16 cellular contexts compared by ENCODE assay signal in genomic region chr6:11346516-11346915, GRCh38.
DNase-seq lines count a peak whose midpoint lies in the region; ATAC-seq and TF ChIP-seq lines count a peak whose summit lies in the region.
"Had no signal": no experiment of that assay in that cellular context is flagged by ENCODE, and none has a peak within 500 bp of the region (broad histone marks: within the 10 kb centered on the region; RNA-seq: fewer than 3 reads in every experiment).

No MANE protein-coding gene starts in this region.

- H3K27me3 ChIP-seq in CD8-positive, alpha-beta T cell (ENCODE audit: insufficient read depth, low read length) = no peaks in the 10 kb centered on the region
- H3K27me3 ChIP-seq: cardiac muscle cell, esophagus muscularis mucosa, sigmoid colon had no signal

- POLR2A ChIA-PET in CD8-positive, alpha-beta T cell (lab: Charles Lee) = interaction anchor here (1.5 kb wide), 1 partner anchor 35 kb away, joined by 5 read pairs; no protein-coding TSS in a partner anchor

- H3K9me3 Mint-ChIP-seq in central memory CD8-positive, alpha-beta T cell = no peaks in the 10 kb centered on the region
- no peaks in the 10 kb centered on the region for H3K9me3 Mint-ChIP-seq in CD8-positive, alpha-beta T cell
- H3K9me3 Mint-ChIP-seq: type B pancreatic cell had no signal

- TF ChIP-seq CTCF in GM10266 (IDR thresholded peaks at IDR 0.05; ENCODE audit: control insufficient read depth, insufficient read depth, low read depth, missing control alignments) = no peak
- no peak for TF ChIP-seq CTCF in CD8-positive, alpha-beta T cell (IDR thresholded peaks at IDR 0.05)

- peaks cover 13% of the 10 kb centered on the region for H3K36me3 Mint-ChIP-seq in central memory CD8-positive, alpha-beta T cell (ENCODE audit: insufficient read depth)
- H3K36me3 Mint-ChIP-seq in CD8-positive, alpha-beta T cell = peaks cover 68% of the 10 kb centered on the region
- H3K36me3 Mint-ChIP-seq: type B pancreatic cell had no signal

- CTCF ChIA-PET in CD8-positive, alpha-beta T cell (lab: Charles Lee) = no interaction called here

- no peaks in the 10 kb centered on the region for H3K27me3 Mint-ChIP-seq in central memory CD8-positive, alpha-beta T cell
- H3K27me3 Mint-ChIP-seq in CD8-positive, alpha-beta T cell (ENCODE audit: low read depth) = no peaks in the 10 kb centered on the region

- ATAC-seq in GM21367 (IDR thresholded peaks at IDR 0.05; ENCODE audit: unreplicated experiment) (peak; percentile 52), HG03103 (IDR thresholded peaks at IDR 0.05; ENCODE audit: low read depth, unreplicated experiment) (peak; percentile 52)
- ATAC-seq in central memory CD8-positive, alpha-beta T cell (replicated peaks; ENCODE audit: extremely low read depth, poor library complexity, severe bottlenecking) = no peak
- no peak for ATAC-seq in CD8-positive, alpha-beta T cell

- H3K4me3 ChIP-seq in CD8-positive, alpha-beta T cell (ENCODE audit: low read depth, low read length) = no peak overlapping the region
- H3K4me3 ChIP-seq: cardiac muscle cell, esophagus muscularis mucosa, sigmoid colon, SK-N-MC had no signal

- no peaks in the 10 kb centered on the region for H3K36me3 ChIP-seq in CD8-positive, alpha-beta T cell (ENCODE audit: insufficient read depth, low read length)
- H3K36me3 ChIP-seq: cardiac muscle cell, esophagus muscularis mucosa, sigmoid colon had no signal

- H3K4me1 ChIP-seq in CD8-positive, alpha-beta T cell (ENCODE audit: insufficient read depth, low read length) = no peaks in the 10 kb centered on the region
- H3K4me1 ChIP-seq: esophagus muscularis mucosa, sigmoid colon had no signal

- intact Hi-C loops in CD8-positive, alpha-beta T cell (cut with DNase I, micrococcal nuclease) = no loop called here

- peak overlapping the region; percentile 37 for H3K27ac Mint-ChIP-seq in central memory CD8-positive, alpha-beta T cell (ENCODE audit: low read depth)
- no peak overlapping the region for H3K27ac Mint-ChIP-seq in CD8-positive, alpha-beta T cell
- H3K27ac Mint-ChIP-seq: type B pancreatic cell had no signal

- H3K9me3 ChIP-seq in CD8-positive, alpha-beta T cell (ENCODE audit: low read length) = no peaks in the 10 kb centered on the region
- H3K9me3 ChIP-seq: sigmoid colon had no signal

- H3K4me3 Mint-ChIP-seq in central memory CD8-positive, alpha-beta T cell = no peak overlapping the region
- H3K4me3 Mint-ChIP-seq in CD8-positive, alpha-beta T cell = no peak overlapping the region
- H3K4me3 Mint-ChIP-seq: type B pancreatic cell had no signal

- H3K4me1 Mint-ChIP-seq in central memory CD8-positive, alpha-beta T cell = peaks cover 92% of the 10 kb centered on the region
- peaks cover 83% of the 10 kb centered on the region for H3K4me1 Mint-ChIP-seq in CD8-positive, alpha-beta T cell (ENCODE audit: low read depth)

- peak; percentile 42 for DNase-seq in GM10266 (ENCODE audit: extremely low spot score)
- DNase-seq in central memory CD8-positive, alpha-beta T cell (ENCODE audit: low spot score in 2 of 2) = no peak
- no peak for DNase-seq in A172 (ENCODE audit: low spot score)
- no peak for DNase-seq in CD8-positive, alpha-beta T cell
- no peak for DNase-seq in NCI-H82 (lab: John Stamatoyannopoulos, UW)
- no peak for DNase-seq in effector CD8-positive, alpha-beta T cell (lab: John Stamatoyannopoulos, UW)
- DNase-seq: activated CD4-positive, CD25-positive, alpha-beta regulatory T cell treated with anti-CD3 and anti-CD28 coated beads, Interleukin-2, amount 50 U/mL, for 72 hours; activated gamma-delta T cell; NCI-H69; sigmoid colon had no signal

- no peak overlapping the region for H3K27ac ChIP-seq in CD8-positive, alpha-beta T cell (ENCODE audit: low read depth, low read length)
- H3K27ac ChIP-seq: cardiac muscle cell, esophagus muscularis mucosa, sigmoid colon, SK-N-MC had no signal

Comparison
In these comparisons a context has a peak if more than half of its experiments do, and no peak if none do; other contexts are left out.
1. ATAC-seq: peak in GM21367 (single experiment) and HG03103 (single experiment); none in central memory CD8-positive, alpha-beta T cell (single experiment) and CD8-positive, alpha-beta T cell (single experiment).